ENCODE assay signal across 8 cellular contexts in the genomic region with DNA sequence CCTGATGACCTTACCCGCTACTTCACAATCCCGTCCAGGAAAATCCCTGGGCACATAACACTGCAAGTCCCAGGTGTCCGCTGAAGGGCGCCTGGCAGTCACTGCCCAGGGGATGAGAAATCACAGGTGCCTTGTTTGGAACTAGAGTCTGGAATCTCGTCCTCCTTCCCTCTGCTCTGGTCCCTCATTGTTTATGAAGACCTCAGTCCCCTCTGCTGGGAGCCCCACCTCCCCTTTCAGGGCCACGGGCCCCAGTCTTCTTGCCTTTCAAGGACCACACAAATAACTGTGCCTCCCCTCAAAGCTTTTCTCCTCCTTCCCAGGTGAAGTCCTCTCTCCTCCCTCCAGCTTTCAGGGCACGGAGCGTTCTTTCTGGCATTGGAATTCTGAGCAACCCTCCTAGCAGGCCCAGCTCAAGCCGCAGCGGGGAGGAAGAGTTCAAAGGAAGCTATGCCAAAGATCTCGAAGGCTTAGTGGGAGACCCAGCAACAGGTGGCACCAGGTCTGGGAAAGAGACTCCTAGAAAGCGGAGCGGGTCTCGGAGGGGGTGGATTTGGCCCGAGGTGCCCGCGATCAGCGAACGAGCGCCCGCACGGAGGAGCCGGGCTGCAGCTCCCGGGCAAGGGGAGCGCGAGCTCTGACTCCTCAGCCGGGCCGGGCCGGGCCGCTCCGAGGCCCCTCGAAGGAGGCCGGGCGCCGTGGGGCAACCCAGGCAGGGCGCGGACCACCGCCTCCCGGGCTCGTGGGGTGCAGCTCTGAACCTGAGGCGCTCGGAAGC. TPM values are rescaled to one million over a fixed set of nuclear protein-coding genes. Genes with fewer than 3 reads are reported as not detected.
DNase-seq lines count a peak whose midpoint lies in the region; ATAC-seq and TF ChIP-seq lines count a peak whose summit lies in the region.
"Not testable (repeated sequence)": the region's sequence is repeated elsewhere in the genome, so short reads cannot be mapped to it uniquely, and the experiment has no call there.

No MANE protein-coding gene starts in this region.

- peaks cover 13% of the 10 kb centered on the region for H3K4me1 ChIP-seq in DND-41 (ENCODE audit: insufficient read depth, low read length)
- not testable (repeated sequence) for H3K4me1 ChIP-seq in right atrium auricular region

- H2AFZ ChIP-seq in DND-41 (ENCODE audit: low read depth, low read length): peak overlapping the region; percentile 96

- not testable (repeated sequence) for H3K36me3 Mint-ChIP-seq in activated CD4-positive, alpha-beta T cell treated with anti-CD3 and anti-CD28 coated beads, Interleukin-2, amount 10 ng/mL, durations not matched to agents 7 days and 5 days (ENCODE audit: low read depth)
- H3K36me3 Mint-ChIP-seq in nephron progenitor cell (ENCODE audit: low read depth): peaks cover 12% of the 10 kb centered on the region

- H3K27ac ChIP-seq in DND-41 (ENCODE audit: low read length): peak overlapping the region; percentile 73
- peak overlapping the region; percentile 94 for H3K27ac ChIP-seq in caudate nucleus (ENCODE audit: low read depth, low read length)
- H3K27ac ChIP-seq in right atrium auricular region: peak overlapping the region; percentile 96 to 98
- H3K27ac ChIP-seq in substantia nigra (ENCODE audit: low read depth, low read length, poor library complexity, severe bottlenecking): peak overlapping the region; percentile 80

- peak overlapping the region; percentile 77 for H3K4me2 ChIP-seq in DND-41 (ENCODE audit: insufficient read depth, low read length)

- CTCF ChIA-PET in activated CD4-positive, alpha-beta T cell treated with anti-CD3 and anti-CD28 coated beads, Interleukin-2, amount 10 ng/mL, durations not matched to agents 7 days and 5 days (lab: Charles Lee): interaction anchor here (0.7 to 3.2 kb wide), 20 partner anchors 12 to 148 kb away, joined by 3 to 22 read pairs (median 5); partner anchors contain the start of genes GABARAPL2, KARS1, TERF2IP and TMEM170A

- not testable (repeated sequence) for TF ChIP-seq CTCF in DND-41 (IDR thresholded peaks at IDR 0.05; ENCODE audit: borderline replicate concordance, extremely low read depth, low read length, poor library complexity, severe bottlenecking); HFF-Myc (IDR thresholded peaks at IDR 0.05; ENCODE audit: low read depth, low read length, missing control alignments); right atrium auricular region (IDR thresholded peaks at IDR 0.05); nephron progenitor cell (IDR thresholded peaks at IDR 0.05)

- H3K36me3 ChIP-seq in DND-41 (ENCODE audit: insufficient read depth, low read length); right atrium auricular region: not testable (repeated sequence)

- H3K9ac ChIP-seq in DND-41 (ENCODE audit: low read depth, low read length): peak overlapping the region; percentile 90

- not testable (repeated sequence) for H3K9me3 ChIP-seq in DND-41 (ENCODE audit: insufficient read depth, low read length, severe bottlenecking); right atrium auricular region

- H3K27me3 Mint-ChIP-seq in activated CD4-positive, alpha-beta T cell treated with anti-CD3 and anti-CD28 coated beads, Interleukin-2, amount 10 ng/mL, durations not matched to agents 7 days and 5 days; nephron progenitor cell (ENCODE audit: low read depth, poor library complexity): not testable (repeated sequence)

- H3K4me3 Mint-ChIP-seq in activated CD4-positive, alpha-beta T cell treated with anti-CD3 and anti-CD28 coated beads, Interleukin-2, amount 10 ng/mL, durations not matched to agents 7 days and 5 days: peak overlapping the region; percentile 89
- H3K4me3 Mint-ChIP-seq in nephron progenitor cell: peak overlapping the region; percentile 89

- H3K27me3 ChIP-seq in DND-41 (ENCODE audit: insufficient read depth, low read length, poor library complexity); right atrium auricular region: not testable (repeated sequence)

- peak; percentile 35 for DNase-seq in DND-41
- DNase-seq in HFF-Myc (ENCODE audit: extremely low read depth, low read depth); right atrium auricular region (ENCODE audit: low spot score): not testable (repeated sequence)
- peak in 2 of 3 experiments; percentile 66 to 76 for DNase-seq in NCI-H1417 (lab: John Stamatoyannopoulos, UW)
- peak; percentile 16 for DNase-seq in activated CD4-positive, alpha-beta T cell treated with anti-CD3 and anti-CD28 coated beads, Interleukin-2, amount 10 ng/mL, durations not matched to agents 7 days and 5 days
- DNase-seq in caudate nucleus (lab: John Stamatoyannopoulos, UW): peak in 15 of 61 donors; percentile 21 to 65 (median 43)
- peak; percentile 46 for DNase-seq in nephron progenitor cell
- DNase-seq in substantia nigra (lab: John Stamatoyannopoulos, UW): peak in 23 of 49 donors; percentile 18 to 77 (median 45)

- peak; percentile 47 for ATAC-seq in DND-41 (ENCODE audit: insufficient read depth, low read depth)

- H3K27ac Mint-ChIP-seq in activated CD4-positive, alpha-beta T cell treated with anti-CD3 and anti-CD28 coated beads, Interleukin-2, amount 10 ng/mL, durations not matched to agents 7 days and 5 days: peak overlapping the region; percentile 62
- H3K27ac Mint-ChIP-seq in nephron progenitor cell: peak overlapping the region; percentile 53

- peak overlapping the region; percentile 55 to 83 for H3K4me3 ChIP-seq in DND-41 (ENCODE audit: low read depth in 1 of 2, low read length in 2 of 2)
- peak overlapping the region; percentile 77 for H3K4me3 ChIP-seq in HFF-Myc (replicated peaks; ENCODE audit: low read depth, low read length)
- peak overlapping the region; percentile 89 for H3K4me3 ChIP-seq in right atrium auricular region

- H4K20me1 ChIP-seq in DND-41 (ENCODE audit: insufficient read depth, low read length): not testable (repeated sequence)

- POLR2A ChIA-PET in activated CD4-positive, alpha-beta T cell treated with anti-CD3 and anti-CD28 coated beads, Interleukin-2, amount 10 ng/mL, durations not matched to agents 7 days and 5 days (lab: Charles Lee): not testable (repeated sequence)

- not testable (repeated sequence) for H3K79me2 ChIP-seq in DND-41 (ENCODE audit: insufficient read depth, low read length)

- H3K4me1 Mint-ChIP-seq in activated CD4-positive, alpha-beta T cell treated with anti-CD3 and anti-CD28 coated beads, Interleukin-2, amount 10 ng/mL, durations not matched to agents 7 days and 5 days: peaks cover 13% of the 10 kb centered on the region
- peaks cover 34% of the 10 kb centered on the region for H3K4me1 Mint-ChIP-seq in nephron progenitor cell

- H3K9me3 Mint-ChIP-seq in activated CD4-positive, alpha-beta T cell treated with anti-CD3 and anti-CD28 coated beads, Interleukin-2, amount 10 ng/mL, durations not matched to agents 7 days and 5 days; nephron progenitor cell: not testable (repeated sequence)

RNA-seq across cellular contexts. Expression of gene CHST5, which starts 19.5 kb away (rescaled TPM):
- total RNA-seq in activated CD4-positive, alpha-beta T cell treated with anti-CD3 and anti-CD28 coated beads, Interleukin-2, amount 10 ng/mL, durations not matched to agents 7 days and 5 days: under 1 TPM in 1 of 2 experiments, not detected in 1; 0.06 TPM
- under 1 TPM in 1 of 2 donors, not detected in 1; 0.16 TPM for total RNA-seq in right atrium auricular region

RNA-seq across cellular contexts. Expression of gene CHST6, which starts 21.1 kb away (rescaled TPM):
- total RNA-seq in activated CD4-positive, alpha-beta T cell treated with anti-CD3 and anti-CD28 coated beads, Interleukin-2, amount 10 ng/mL, durations not matched to agents 7 days and 5 days: not detected
- 1 to 10 TPM; 2.8 to 3.5 TPM for total RNA-seq in right atrium auricular region

RNA-seq across cellular contexts. Expression of gene TMEM231, which starts 39.7 kb away (rescaled TPM):
- total RNA-seq in activated CD4-positive, alpha-beta T cell treated with anti-CD3 and anti-CD28 coated beads, Interleukin-2, amount 10 ng/mL, durations not matched to agents 7 days and 5 days: 1 to 10 TPM; 1.9 to 2.2 TPM
- 1 to 10 TPM; 4.7 to 5.9 TPM for total RNA-seq in right atrium auricular region

RNA-seq across cellular contexts. Expression of gene GABARAPL2, which starts 49.8 kb away (rescaled TPM):
- total RNA-seq in activated CD4-positive, alpha-beta T cell treated with anti-CD3 and anti-CD28 coated beads, Interleukin-2, amount 10 ng/mL, durations not matched to agents 7 days and 5 days: 10 to 100 TPM; 60.7 to 66.2 TPM
- total RNA-seq in right atrium auricular region: 100 to 1,000 TPM; 167 to 177 TPM

RNA-seq across cellular contexts. Expression of gene TMEM170A, which starts 51.9 kb away (rescaled TPM):
- total RNA-seq in activated CD4-positive, alpha-beta T cell treated with anti-CD3 and anti-CD28 coated beads, Interleukin-2, amount 10 ng/mL, durations not matched to agents 7 days and 5 days: 10 to 100 TPM; 35.1 to 36.3 TPM
- 10 to 100 TPM; 13.4 to 16.3 TPM for total RNA-seq in right atrium auricular region
